ENCODE assay signal across 20 cellular contexts in the genomic region with DNA sequence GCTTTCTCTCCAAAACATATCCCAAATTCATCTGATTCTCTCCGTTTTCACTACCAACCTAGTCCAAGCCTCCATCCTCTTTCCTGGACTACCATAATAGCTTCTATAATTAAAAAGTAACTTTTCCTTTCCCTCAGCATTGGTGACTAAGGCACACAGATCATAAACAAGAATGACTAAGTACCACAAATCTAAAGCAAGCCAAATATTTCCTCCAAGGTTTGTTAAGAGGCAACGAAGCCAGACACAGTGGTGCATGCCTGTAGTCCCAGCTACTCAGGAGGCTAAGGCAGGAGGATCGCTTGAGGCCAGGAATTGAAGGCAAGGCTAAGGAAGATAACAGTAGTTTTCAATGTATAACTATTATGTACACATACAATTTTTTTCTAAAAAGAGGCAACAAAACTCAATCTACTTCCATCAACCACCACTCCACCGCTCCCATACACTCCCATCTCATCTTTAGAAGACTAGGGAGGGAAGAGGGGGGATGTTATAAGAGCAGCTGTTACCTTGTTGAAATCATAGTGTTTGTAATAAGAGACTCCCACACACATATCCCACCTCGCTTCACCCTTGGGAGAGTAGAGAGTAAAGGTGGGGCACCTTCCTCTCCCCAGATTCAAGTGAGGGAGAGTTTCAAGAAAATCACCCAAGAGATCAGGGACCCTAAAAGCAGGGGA. TPM values are rescaled to one million over a fixed set of nuclear protein-coding genes. Genes with fewer than 3 reads are reported as not detected.
DNase-seq lines count a peak whose midpoint lies in the region; ATAC-seq, FAIRE-seq and TF ChIP-seq lines count a peak whose summit lies in the region.
"Had no signal": no experiment of that assay in that cellular context is flagged by ENCODE, and none has a peak within 500 bp of the region (broad histone marks: within the 10 kb centered on the region; RNA-seq: fewer than 3 reads in every experiment).

No MANE protein-coding gene starts in this region.

- no peaks in the 10 kb centered on the region for H3K36me3 ChIP-seq in CD8-positive, alpha-beta memory T cell (ENCODE audit: insufficient read depth, low read length)
- H3K36me3 ChIP-seq: heart right ventricle, prostate gland had no signal

- ATAC-seq in foreskin keratinocyte = peak; percentile 59
- no peak for ATAC-seq in GM18511 (IDR thresholded peaks at IDR 0.05; ENCODE audit: unreplicated experiment)
- ATAC-seq: heart right ventricle; stimulated activated naive CD8-positive, alpha-beta T cell treated with anti-CD3 and anti-CD28 coated beads, Interleukin-15, amount 100 ng/mL, for 72 hours had no signal

- no peak overlapping the region for H3K4me3 Mint-ChIP-seq in CD8-positive, alpha-beta memory T cell
- H3K4me3 Mint-ChIP-seq: stimulated activated naive CD8-positive, alpha-beta T cell treated with anti-CD3 and anti-CD28 coated beads, Interleukin-15, amount 100 ng/mL, for 72 hours had no signal

- peaks cover 0 to 3% (median 0%) of the 10 kb centered on the region in 3 donors for H3K4me1 Mint-ChIP-seq in CD8-positive, alpha-beta memory T cell

- no peak overlapping the region for H3K27ac ChIP-seq in foreskin keratinocyte
- no peak overlapping the region for H3K27ac ChIP-seq in CD8-positive, alpha-beta memory T cell (ENCODE audit: low read depth, low read length)
- H3K27ac ChIP-seq: epithelial cell of prostate, heart right ventricle, prostate gland, RWPE1 had no signal

- peak; percentile 37 for FAIRE-seq in GM19239 (lab: Jason Lieb, UNC)
- peak; percentile 95 for FAIRE-seq in RCC 7860 (lab: Jason Lieb, UNC)
- FAIRE-seq: urothelium cell line had no signal

- TF ChIP-seq CTCF in foreskin keratinocyte (conservative IDR thresholded peaks at IDR 0.05) = no peak

- no peaks in the 10 kb centered on the region for H3K9me3 Mint-ChIP-seq in CD8-positive, alpha-beta memory T cell
- H3K9me3 Mint-ChIP-seq: stimulated activated naive CD8-positive, alpha-beta T cell treated with anti-CD3 and anti-CD28 coated beads, Interleukin-15, amount 100 ng/mL, for 72 hours had no signal

- no peaks in the 10 kb centered on the region for H3K36me3 Mint-ChIP-seq in CD8-positive, alpha-beta memory T cell

- H3K27me3 ChIP-seq in foreskin keratinocyte = no peaks in the 10 kb centered on the region
- H3K27me3 ChIP-seq in CD8-positive, alpha-beta memory T cell (ENCODE audit: insufficient read depth, low read length, poor library complexity, severe bottlenecking) = no peaks in the 10 kb centered on the region
- H3K27me3 ChIP-seq: heart right ventricle had no signal

- DNase-seq in AG08395 (ENCODE audit: low spot score) = peak; percentile 74
- DNase-seq in GM19239 (ENCODE audit: insufficient read length, low spot score) = no peak
- DNase-seq in RCC 7860 (ENCODE audit: low spot score) = peak; percentile 83
- peak in 1 of 2 donors; percentile 36 for DNase-seq in foreskin keratinocyte
- no peak for DNase-seq in putamen (ENCODE audit: low spot score)
- no peak for DNase-seq in iPS-NIHi11 (ENCODE audit: low spot score)
- DNase-seq in CD8-positive, alpha-beta memory T cell = no peak
- DNase-seq: activated effector memory CD4-positive, alpha-beta T cell treated with anti-CD3 and anti-CD28 coated beads, Interleukin-2, amount 50 U/mL, for 16 hours; aorta; cortex of kidney; heart right ventricle; NCI-H82; stimulated activated naive CD8-positive, alpha-beta T cell treated with anti-CD3 and anti-CD28 coated beads, Interleukin-15, amount 100 ng/mL, for 72 hours had no signal

- H3K27ac Mint-ChIP-seq in CD8-positive, alpha-beta memory T cell = no peak overlapping the region
- H3K27ac Mint-ChIP-seq: stimulated activated naive CD8-positive, alpha-beta T cell treated with anti-CD3 and anti-CD28 coated beads, Interleukin-15, amount 100 ng/mL, for 72 hours had no signal

- H3K4me1 ChIP-seq in foreskin keratinocyte = no peaks in the 10 kb centered on the region
- no peaks in the 10 kb centered on the region for H3K4me1 ChIP-seq in CD8-positive, alpha-beta memory T cell (ENCODE audit: insufficient read depth, low read length)
- H3K4me1 ChIP-seq: heart right ventricle, prostate gland had no signal

- CTCF ChIA-PET in CD8-positive, alpha-beta memory T cell (lab: Charles Lee) = no interaction called here

- POLR2A ChIA-PET in CD8-positive, alpha-beta memory T cell (lab: Charles Lee) = no interaction called here

- no peaks in the 10 kb centered on the region for H3K9me3 ChIP-seq in CD8-positive, alpha-beta memory T cell (ENCODE audit: low read length)
- H3K9me3 ChIP-seq: heart right ventricle, prostate gland had no signal

- H3K4me3 ChIP-seq in CD8-positive, alpha-beta memory T cell (ENCODE audit: low read length) = no peak overlapping the region
- H3K4me3 ChIP-seq: heart right ventricle, prostate gland had no signal

- peaks cover 0 to 17% of the 10 kb centered on the region in 2 donors for H3K27me3 Mint-ChIP-seq in CD8-positive, alpha-beta memory T cell
- H3K27me3 Mint-ChIP-seq: stimulated activated naive CD8-positive, alpha-beta T cell treated with anti-CD3 and anti-CD28 coated beads, Interleukin-15, amount 100 ng/mL, for 72 hours had no signal

RNA-seq across cellular contexts. Expression of a gene that starts 4.2 kb away (rescaled TPM):
- total RNA-seq in foreskin keratinocyte = not detected in 2 replicates
- not detected in 2 replicates for polyA plus RNA-seq in foreskin keratinocyte
- total RNA-seq in CD8-positive, alpha-beta memory T cell = not detected
- polyA plus RNA-seq in CD8-positive, alpha-beta memory T cell = not detected
- total RNA-seq: activated CD8-positive, alpha-beta memory T cell treated with anti-CD3 and anti-CD28 coated beads for 36 hours; HT-29 had no signal

RNA-seq across cellular contexts. Expression of a gene that starts 17.9 kb away (rescaled TPM):
- total RNA-seq in foreskin keratinocyte = 27.2 and 31.4 TPM in 2 replicates
- 22.3 and 27.5 TPM in 2 replicates for polyA plus RNA-seq in foreskin keratinocyte
- total RNA-seq in CD8-positive, alpha-beta memory T cell = 10 to 100 TPM; 42.5 to 43.4 TPM
- polyA plus RNA-seq in CD8-positive, alpha-beta memory T cell = 14.9 TPM

RNA-seq across cellular contexts. Expression of a gene that starts 41.9 kb away (rescaled TPM):
- total RNA-seq in foreskin keratinocyte = not detected in 2 replicates
- not detected in 2 replicates for polyA plus RNA-seq in foreskin keratinocyte
- total RNA-seq in CD8-positive, alpha-beta memory T cell = not detected
- polyA plus RNA-seq in CD8-positive, alpha-beta memory T cell = not detected
- total RNA-seq: activated CD8-positive, alpha-beta memory T cell treated with anti-CD3 and anti-CD28 coated beads for 36 hours; HT-29 had no signal
- polyA plus RNA-seq: aorta had no signal

RNA-seq across cellular contexts. Expression of a gene that starts 51.3 kb away (rescaled TPM):
- 17.0 and 19.3 TPM in 2 replicates for total RNA-seq in foreskin keratinocyte
- polyA plus RNA-seq in foreskin keratinocyte = 6.9 and 7.3 TPM in 2 replicates
- total RNA-seq in CD8-positive, alpha-beta memory T cell = 10 to 100 TPM; 13.8 to 14.8 TPM
- polyA plus RNA-seq in CD8-positive, alpha-beta memory T cell = 10.4 TPM

Comparison
In these comparisons a context has a peak if more than half of its experiments do, and no peak if none do; other contexts are left out.
1. DNase-seq: peak in AG08395 (single experiment) and RCC 7860 (single experiment); none in GM19239 (single experiment), putamen (single experiment), iPS-NIHi11 (single experiment) and CD8-positive, alpha-beta memory T cell (0 of 5).